ENCODE assay signal across 22 cellular contexts in genomic region chr3:32319607-32320006, GRCh38.
DNase-seq lines count a peak whose midpoint lies in the region; ATAC-seq, FAIRE-seq and TF ChIP-seq lines count a peak whose summit lies in the region.
"Had no signal": no experiment of that assay in that cellular context is flagged by ENCODE, and none has a peak within 500 bp of the region (broad histone marks: within the 10 kb centered on the region; RNA-seq: fewer than 3 reads in every experiment).

No MANE protein-coding gene starts in this region.

- no peak overlapping the region for H3K27ac Mint-ChIP-seq in activated naive CD4-positive, alpha-beta T cell treated with anti-CD3 and anti-CD28 coated beads, Interleukin-2, amount 50 U/mL, for 72 hours
- H3K27ac Mint-ChIP-seq: B cell; CD14-positive monocyte; CD4-positive, alpha-beta T cell; CD8-positive, alpha-beta memory T cell; HFFc6 had no signal

- no peak for TF ChIP-seq POLR2A in K562 (conservative IDR thresholded peaks at IDR 0.05)

- 0% methylated on average over 2 of the region's 2 CpGs for whole genome bisulfite sequencing in K562 (ENCODE audit: insufficient coverage, low coverage, missing lambda C conversion rate)

- TF ChIP-seq EP300 in K562 (IDR thresholded peaks at IDR 0.05; ENCODE audit: low read length) = no peak
- peak; percentile 95 for TF ChIP-seq EP300 in neural cell (conservative IDR thresholded peaks at IDR 0.05; ENCODE audit: poor library complexity, severe bottlenecking)

- H3K9me2 ChIP-seq in neural cell (ENCODE audit: insufficient read depth, low read length) = no peaks in the 10 kb centered on the region

- H3K36me3 Mint-ChIP-seq in activated naive CD4-positive, alpha-beta T cell treated with anti-CD3 and anti-CD28 coated beads, Interleukin-2, amount 50 U/mL, for 72 hours = peaks cover 0 to 4% of the 10 kb centered on the region in 2 donors
- H3K36me3 Mint-ChIP-seq: CD14-positive monocyte had no signal

- no peaks in the 10 kb centered on the region for H3K9me1 ChIP-seq in K562 (ENCODE audit: control insufficient read depth, insufficient read depth, low read length)

- no peak for FAIRE-seq in K562 (lab: Jason Lieb, UNC)
- FAIRE-seq: A204.1, D721Med, G401.6, GM12892, H54 had no signal

- H3K4me3 ChIP-seq in BLaER1 (no peak overlapping the region), K562 (no peak overlapping the region), neural cell (ENCODE audit: low read length) (no peak overlapping the region)
- H3K4me3 ChIP-seq: BLaER1 treated with 17β-estradiol and CSF1 and Interleukin-3, amounts not matched to agents 10 nM and 100 nM; HAP-1 had no signal

- H3K4me1 ChIP-seq in BLaER1 = peaks cover 44% of the 10 kb centered on the region
- H3K4me1 ChIP-seq in K562 (replicated peaks in 1 of 2; ENCODE audit: control insufficient read depth in 2 of 2, insufficient read depth in 2 of 2, low read length in 2 of 2) = no peaks in the 10 kb centered on the region

- peak overlapping the region; percentile 88 for H3K4me2 ChIP-seq in BLaER1
- no peak overlapping the region for H3K4me2 ChIP-seq in K562 (ENCODE audit: insufficient read depth, low read length)
- H3K4me2 ChIP-seq in neural cell (ENCODE audit: low read length) = no peak overlapping the region

- H3K36me3 ChIP-seq in BLaER1 = no peaks in the 10 kb centered on the region
- no peaks in the 10 kb centered on the region for H3K36me3 ChIP-seq in K562 (ENCODE audit: control insufficient read depth, insufficient read depth, low read length)
- H3K36me3 ChIP-seq in neural cell (ENCODE audit: insufficient read depth, low read length) = no peaks in the 10 kb centered on the region
- H3K36me3 ChIP-seq: BLaER1 treated with 17β-estradiol and CSF1 and Interleukin-3, amounts not matched to agents 10 nM and 100 nM; HAP-1 had no signal

- no peaks in the 10 kb centered on the region for H3K9me3 ChIP-seq in BLaER1
- H3K9me3 ChIP-seq in K562 (replicated peaks; ENCODE audit: control insufficient read depth, insufficient read depth, low read depth, low read length) = no peaks in the 10 kb centered on the region
- H3K9me3 ChIP-seq in neural cell (ENCODE audit: low read length) = no peaks in the 10 kb centered on the region
- H3K9me3 ChIP-seq: BLaER1 treated with 17β-estradiol and CSF1 and Interleukin-3, amounts not matched to agents 10 nM and 100 nM; HAP-1 had no signal

- no peak for ATAC-seq in K562
- no peak for ATAC-seq in activated naive CD4-positive, alpha-beta T cell treated with anti-CD3 and anti-CD28 coated beads, Interleukin-2, amount 50 U/mL, for 72 hours

- H3K79me2 ChIP-seq in K562 (ENCODE audit: control insufficient read depth, insufficient read depth, low read length) (no peaks in the 10 kb centered on the region), neural cell (replicated peaks; ENCODE audit: insufficient read depth, low read length) (no peaks in the 10 kb centered on the region)

- H3K27ac ChIP-seq in BLaER1 (no peak overlapping the region), K562 (ENCODE audit: extremely low read depth, low read depth, low read length) (no peak overlapping the region), neural cell (ENCODE audit: low read length) (no peak overlapping the region)
- H3K27ac ChIP-seq: 22Rv1 had no signal

- CTCF ChIA-PET in K562 (lab: Yijun Ruan, JAX; ENCODE audit: low intra/inter-chr PET ratio) = no interaction called here

- H4K20me1 ChIP-seq in BLaER1 (no peaks in the 10 kb centered on the region), K562 (replicated peaks; ENCODE audit: control insufficient read depth, insufficient read depth, low read length) (no peaks in the 10 kb centered on the region), neural cell (ENCODE audit: insufficient read depth) (no peaks in the 10 kb centered on the region)

- in situ Hi-C loops in K562 (cut with MboI) = no loop called here

- POLR2A ChIA-PET in K562 (lab: Yijun Ruan, JAX) = interaction anchor here (0.8 kb wide), 1 partner anchor 60 kb away, joined by 3 read pairs; no protein-coding TSS in a partner anchor

- no peaks in the 10 kb centered on the region for H3K9me3 Mint-ChIP-seq in activated naive CD4-positive, alpha-beta T cell treated with anti-CD3 and anti-CD28 coated beads, Interleukin-2, amount 50 U/mL, for 72 hours
- H3K9me3 Mint-ChIP-seq: CD14-positive monocyte; CD4-positive, alpha-beta T cell; CD8-positive, alpha-beta memory T cell; HFFc6 had no signal

- H3F3A ChIP-seq in neural cell (ENCODE audit: insufficient read depth, low read length, poor library complexity, severe bottlenecking) = peaks cover 6% of the 10 kb centered on the region

- H3K27me3 ChIP-seq in BLaER1 (no peaks in the 10 kb centered on the region), K562 (ENCODE audit: control insufficient read depth in 2 of 2, insufficient read depth in 2 of 2, low read length in 2 of 2) (peaks cover 16 to 23% of the 10 kb centered on the region in 2 experiments), neural cell (ENCODE audit: insufficient read depth, low read depth, low read length) (no peaks in the 10 kb centered on the region)
- H3K27me3 ChIP-seq: BLaER1 treated with 17β-estradiol and CSF1 and Interleukin-3, amounts not matched to agents 10 nM and 100 nM had no signal

- intact Hi-C loops in K562 (cut with micrococcal nuclease) = no loop called here

- no peak overlapping the region for H3K9ac ChIP-seq in BLaER1
- no peak overlapping the region for H3K9ac ChIP-seq in K562 (ENCODE audit: insufficient read depth in 1 of 2, low read depth in 2 of 2, low read length in 2 of 2)
- H3K9ac ChIP-seq in neural cell (ENCODE audit: low read length) = no peak overlapping the region
- H3K9ac ChIP-seq: BLaER1 treated with 17β-estradiol and CSF1 and Interleukin-3, amounts not matched to agents 10 nM and 100 nM had no signal

- DNase-seq in K562 (ENCODE audit: extremely low read depth in 1 of 4, low spot score in 3 of 4) (no peak), iPS-NIHi7 (ENCODE audit: extremely low spot score) (no peak), SK-N-DZ (ENCODE audit: low spot score) (no peak)
- DNase-seq in activated naive CD4-positive, alpha-beta T cell treated with anti-CD3 and anti-CD28 coated beads, Interleukin-2, amount 50 U/mL, for 72 hours (ENCODE audit: low spot score in 2 of 2) = no peak
- DNase-seq: CD4-positive, alpha-beta T cell; CD8-positive, alpha-beta memory T cell; DMS 273 treated with DMSO at 0.1 percent for 48 hours; DND-41; GOT3; HFFc6 had no signal

- H2AFZ ChIP-seq in K562 (ENCODE audit: low read depth, low read length) = no peak overlapping the region
- no peak overlapping the region for H2AFZ ChIP-seq in neural cell (ENCODE audit: low read depth, low read length)

- TF ChIP-seq CTCF in K562 (IDR thresholded peaks at IDR 0.05 in 2 of 3, conservative IDR thresholded peaks at IDR 0.05 in 1 of 3; ENCODE audit: insufficient read depth in 2 of 3, low read depth in 1 of 3, low read length in 3 of 3) (no peak), neural cell (IDR thresholded peaks at IDR 0.05; ENCODE audit: poor library complexity, severe bottlenecking) (no peak)

- TF ChIP-seq RAD21 in K562 (CRISPR knock-in tag; conservative IDR thresholded peaks at IDR 0.05 in 1 of 2, IDR thresholded peaks at IDR 0.05 in 1 of 2) = no peak
- no peak for TF ChIP-seq RAD21 in neural cell (conservative IDR thresholded peaks at IDR 0.05)

- no TSS peak for BruUV-seq in K562 (replicated peaks; lab: Mats Ljungman, UMichigan)

TF ChIP-seq in K562, 482 proteins besides CTCF, POLR2A, EP300 and RAD21:
- TF ChIP-seq ZBTB9 (CRISPR knock-in tag; IDR thresholded peaks at IDR 0.05) (no peak), RUNX1 (IDR thresholded peaks at IDR 0.05; ENCODE audit: low read depth) (no peak), SPI1 (IDR thresholded peaks at IDR 0.05; ENCODE audit: borderline replicate concordance, low read depth, low read length) (peak; percentile 63; the same call in 1 of the 2 replicates)

TF ChIP-seq in neural cell, 6 proteins besides CTCF, POLR2A, EP300 and RAD21:
- no peak for TF ChIP-seq MXI1 (conservative IDR thresholded peaks at IDR 0.05; ENCODE audit: poor library complexity, severe bottlenecking)
- no peak for TF ChIP-seq TAF1 (IDR thresholded peaks at IDR 0.05; ENCODE audit: low read depth)
- TF ChIP-seq POLR2AphosphoS5 (IDR thresholded peaks at IDR 0.05) = peak; percentile 93
- peak; percentile 75 for TF ChIP-seq REST (IDR thresholded peaks at IDR 0.05; ENCODE audit: borderline replicate concordance)
- no peak for TF ChIP-seq EZH2 (IDR thresholded peaks at IDR 0.05; ENCODE audit: borderline replicate concordance, insufficient read depth, low read length, poor library complexity, severe bottlenecking)
- TF ChIP-seq SMC3 (conservative IDR thresholded peaks at IDR 0.05; ENCODE audit: poor library complexity) = no peak
